Comparison of ENCODE assay signal across 19 cellular contexts in genomic region chr22:28998681-28999080, GRCh38.
"Had no signal": no experiment of that assay in that cellular context is flagged by ENCODE, and none has a peak within 500 bp of the region (broad histone marks: within the 10 kb centered on the region; RNA-seq: fewer than 3 reads in every experiment).

No MANE protein-coding gene starts in this region.

- H3K4me1 Mint-ChIP-seq: activated naive CD4-positive, alpha-beta T cell treated with anti-CD3 and anti-CD28 coated beads, Interleukin-2, amount 10 ng/mL, durations not matched to agents 7 days and 5 days; activated naive CD8-positive, alpha-beta T cell treated with anti-CD3 and anti-CD28 coated beads, Interleukin-2, amount 50 U/mL, for 24 hours; natural killer cell had no signal

- H3K27me3 Mint-ChIP-seq: type B pancreatic cell had no signal

- H3K27ac Mint-ChIP-seq: activated naive CD4-positive, alpha-beta T cell treated with anti-CD3 and anti-CD28 coated beads, Interleukin-2, amount 10 ng/mL, durations not matched to agents 7 days and 5 days; activated naive CD8-positive, alpha-beta T cell treated with anti-CD3 and anti-CD28 coated beads, Interleukin-2, amount 50 U/mL, for 24 hours; effector memory CD8-positive, alpha-beta T cell; natural killer cell; stimulated activated naive CD8-positive, alpha-beta T cell treated with anti-CD3 and anti-CD28 coated beads, Interleukin-15, Interleukin-2, amounts not matched to agents 100 ng/mL and 50 ng/mL, for 24 hours; type B pancreatic cell had no signal

- H3K36me3 Mint-ChIP-seq: activated naive CD4-positive, alpha-beta T cell treated with anti-CD3 and anti-CD28 coated beads, Interleukin-2, amount 10 ng/mL, durations not matched to agents 7 days and 5 days; natural killer cell had no signal

- DNase-seq: activated CD4-positive, alpha-beta T cell treated with anti-CD3 and anti-CD28 coated beads for 1 hour; activated CD8-positive, alpha-beta memory T cell treated with anti-CD3 and anti-CD28 coated beads for 24 hours; activated CD8-positive, alpha-beta memory T cell treated with anti-CD3 and anti-CD28 coated beads, Interleukin-2, amount 50 U/mL, for 48 hours; activated effector memory CD4-positive, alpha-beta T cell treated with Interleukin-2 at 50 U/mL for 16 hours; activated naive CD4-positive, alpha-beta T cell treated with anti-CD3 and anti-CD28 coated beads, Interleukin-2, amount 10 ng/mL, durations not matched to agents 7 days and 5 days; activated naive CD8-positive, alpha-beta T cell treated with anti-CD3 and anti-CD28 coated beads, Interleukin-2, amount 50 U/mL, for 24 hours; activated T-cell treated with anti-CD3 and anti-CD28 coated beads, Interleukin-2, amount 50 U/mL, for 48 hours; dermis blood vessel endothelial cell; effector memory CD8-positive, alpha-beta T cell; foreskin fibroblast; islet precursor cell; mesendoderm; natural killer cell; SW 1271; T-helper 2 cell had no signal

- H3K27ac ChIP-seq: hepatocyte, VCaP had no signal

- H3K27me3 ChIP-seq: hepatocyte had no signal

- H3K9me3 Mint-ChIP-seq: activated naive CD4-positive, alpha-beta T cell treated with anti-CD3 and anti-CD28 coated beads, Interleukin-2, amount 10 ng/mL, durations not matched to agents 7 days and 5 days; activated naive CD8-positive, alpha-beta T cell treated with anti-CD3 and anti-CD28 coated beads, Interleukin-2, amount 50 U/mL, for 24 hours; effector memory CD8-positive, alpha-beta T cell; natural killer cell; stimulated activated naive CD8-positive, alpha-beta T cell treated with anti-CD3 and anti-CD28 coated beads, Interleukin-15, Interleukin-2, amounts not matched to agents 100 ng/mL and 50 ng/mL, for 24 hours had no signal

- H3K4me3 ChIP-seq: hepatocyte had no signal

- H3K4me3 Mint-ChIP-seq: activated naive CD4-positive, alpha-beta T cell treated with anti-CD3 and anti-CD28 coated beads, Interleukin-2, amount 10 ng/mL, durations not matched to agents 7 days and 5 days; activated naive CD8-positive, alpha-beta T cell treated with anti-CD3 and anti-CD28 coated beads, Interleukin-2, amount 50 U/mL, for 24 hours; effector memory CD8-positive, alpha-beta T cell; natural killer cell; stimulated activated naive CD8-positive, alpha-beta T cell treated with anti-CD3 and anti-CD28 coated beads, Interleukin-15, Interleukin-2, amounts not matched to agents 100 ng/mL and 50 ng/mL, for 24 hours; type B pancreatic cell had no signal
